Comparison of ENCODE assay signal across 9 cellular contexts in genomic region chr12:68932123-68932700, GRCh38. TPM values are rescaled to one million over a fixed set of nuclear protein-coding genes. Genes with fewer than 3 reads are reported as not detected.
DNase-seq lines count a peak whose midpoint lies in the region; ATAC-seq, FAIRE-seq and TF ChIP-seq lines count a peak whose summit lies in the region.
"Had no signal": no experiment of that assay in that cellular context is flagged by ENCODE, and none has a peak within 500 bp of the region (broad histone marks: within the 10 kb centered on the region; RNA-seq: fewer than 3 reads in every experiment).

No MANE protein-coding gene starts in this region.

- no peaks in the 10 kb centered on the region for H3K9me3 Mint-ChIP-seq in chondrocyte (ENCODE audit: low read depth)

- DNase-seq in DMS153 treated with DMSO at 0.1 percent for 48 hours (lab: John Stamatoyannopoulos, UW; ENCODE audit: unreplicated experiment), result peak; percentile 33
- no peak for DNase-seq in DMS153 (lab: John Stamatoyannopoulos, UW)
- DNase-seq in NOMO-1 (lab: John Stamatoyannopoulos, UW; ENCODE audit: unreplicated experiment in 2 of 2), result peak; percentile 25 to 82
- DNase-seq in chondrocyte (ENCODE audit: low spot score), result no peak
- DNase-seq in lower lobe of right lung, result no peak
- DNase-seq in tibial artery, result no peak
- no peak for DNase-seq in HTR-8/SVneo (ENCODE audit: insufficient read length, low spot score)

- H3K27ac ChIP-seq in lower lobe of right lung, result peak overlapping the region; percentile 90
- H3K27ac ChIP-seq in tibial artery, result peak overlapping the region; percentile 46 to 47
- H3K27ac ChIP-seq: 22Rv1 had no signal

- ATAC-seq in HG02571 (IDR thresholded peaks at IDR 0.05; ENCODE audit: unreplicated experiment) (peak; percentile 36), lower lobe of right lung (peak; percentile 69 to 78)

- FAIRE-seq in HTR-8/SVneo (lab: Jason Lieb, UNC), result no peak

- H3K4me3 ChIP-seq in lower lobe of right lung, result peak overlapping the region; percentile 86
- peak overlapping the region; percentile 57 to 74 for H3K4me3 ChIP-seq in tibial artery

- H3K36me3 ChIP-seq in lower lobe of right lung, result no peaks in the 10 kb centered on the region
- no peaks in the 10 kb centered on the region for H3K36me3 ChIP-seq in tibial artery

- TF ChIP-seq CTCF in chondrocyte (IDR thresholded peaks at IDR 0.05) (no peak), lower lobe of right lung (IDR thresholded peaks at IDR 0.05) (no peak), tibial artery (IDR thresholded peaks at IDR 0.05) (no peak)

- H3K27me3 ChIP-seq in lower lobe of right lung (ENCODE audit: low read depth) (no peaks in the 10 kb centered on the region), tibial artery (peaks cover 0 to 8% of the 10 kb centered on the region in 2 donors)

- peaks cover 7% of the 10 kb centered on the region for H3K4me1 Mint-ChIP-seq in chondrocyte (ENCODE audit: low read depth)

- peaks cover 30% of the 10 kb centered on the region for H3K27me3 Mint-ChIP-seq in chondrocyte (ENCODE audit: low read depth)

- H3K27ac Mint-ChIP-seq in chondrocyte (ENCODE audit: unreplicated experiment), result no peak overlapping the region

- H3K9me3 ChIP-seq in lower lobe of right lung (no peaks in the 10 kb centered on the region), tibial artery (no peaks in the 10 kb centered on the region)

- intact Hi-C loops in lower lobe of right lung (cut with DNase I), result no loop called here
- intact Hi-C loops in tibial artery (cut with DNase I; ENCODE audit: low total_unique reads), result no loop called here

- H3K4me1 ChIP-seq in lower lobe of right lung (peaks cover 7% of the 10 kb centered on the region), tibial artery (peaks cover 0 to 19% (median 12%) of the 10 kb centered on the region in 4 donors)

- peak overlapping the region; percentile 66 for H3K4me3 Mint-ChIP-seq in chondrocyte (ENCODE audit: unreplicated experiment)

- H3K36me3 Mint-ChIP-seq in chondrocyte (ENCODE audit: low read depth), result peaks cover 2% of the 10 kb centered on the region

RNA-seq across cellular contexts. Expression of gene CPM, which starts 0.8 kb away (rescaled TPM):
- total RNA-seq in chondrocyte (0.29 to 1.3 TPM (median 0.67 TPM) in 3 replicates), lower lobe of right lung (224 TPM)

Comparison
In these comparisons a context has a peak if more than half of its experiments do, and no peak if none do; other contexts are left out.
1. DNase-seq: peak in DMS153 treated with DMSO at 0.1 percent for 48 hours (single experiment) and NOMO-1 (2 of 2); none in DMS153 (single experiment), chondrocyte (single experiment), lower lobe of right lung (single experiment), tibial artery (0 of 2) and HTR-8/SVneo (single experiment).
2. RNA of gene CPM, which starts 0.8 kb away (total RNA-seq): 224 TPM in lower lobe of right lung (single experiment); 0.29 to 1.3 TPM in chondrocyte; every median in the first group is over 10 times any median in the second.